Comparison of ENCODE assay signal across 1 cellular context in the genomic region with DNA sequence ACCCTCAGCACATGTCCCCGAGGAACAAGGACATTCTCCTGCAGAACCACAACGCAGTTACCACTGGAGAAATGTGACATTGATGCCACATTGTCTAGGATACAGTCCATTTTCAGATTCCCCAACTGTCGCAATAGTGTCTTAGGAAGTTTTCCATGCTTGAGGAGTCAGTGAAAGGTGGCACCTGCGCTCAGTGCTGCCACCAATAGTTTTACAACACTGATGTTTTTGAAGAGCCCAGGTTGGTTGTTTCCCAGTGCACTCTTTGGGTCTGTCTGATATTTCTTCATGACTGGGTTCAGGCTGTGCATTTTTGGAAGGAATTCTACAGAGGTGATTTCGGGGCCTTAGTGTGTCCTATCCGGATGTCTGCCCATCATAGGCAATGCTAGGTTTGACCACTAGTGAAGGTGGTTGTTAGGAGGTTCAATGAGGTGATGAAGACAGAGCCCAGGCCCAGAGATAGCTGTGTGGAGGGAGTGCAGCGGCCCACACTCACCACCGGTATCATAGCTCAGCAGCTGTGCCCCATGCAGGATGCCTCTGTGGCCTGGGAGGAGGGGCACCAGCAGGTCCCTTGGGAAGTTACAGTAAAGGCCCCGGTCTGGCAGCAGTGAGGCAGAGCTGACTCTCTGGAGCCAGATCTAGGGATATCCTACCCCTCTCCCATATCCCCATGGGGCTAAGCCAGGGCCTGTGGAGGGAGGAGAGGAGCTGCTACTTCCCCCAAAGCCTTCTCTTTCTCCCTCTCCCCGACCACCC.
TF ChIP-seq lines count a peak whose summit lies in the region.

No MANE protein-coding gene starts in this region.

TF ChIP-seq in SK-N-SH treated with all-trans-retinoic acid at 6 μM for 48 hours, 23 proteins besides CTCF, POLR2A, EP300 and RAD21 (continued from another document):
- no peak for TF ChIP-seq TSHZ2 (CRISPR knock-in tag; IDR thresholded peaks at IDR 0.05)
- TF ChIP-seq, protein P1, sequence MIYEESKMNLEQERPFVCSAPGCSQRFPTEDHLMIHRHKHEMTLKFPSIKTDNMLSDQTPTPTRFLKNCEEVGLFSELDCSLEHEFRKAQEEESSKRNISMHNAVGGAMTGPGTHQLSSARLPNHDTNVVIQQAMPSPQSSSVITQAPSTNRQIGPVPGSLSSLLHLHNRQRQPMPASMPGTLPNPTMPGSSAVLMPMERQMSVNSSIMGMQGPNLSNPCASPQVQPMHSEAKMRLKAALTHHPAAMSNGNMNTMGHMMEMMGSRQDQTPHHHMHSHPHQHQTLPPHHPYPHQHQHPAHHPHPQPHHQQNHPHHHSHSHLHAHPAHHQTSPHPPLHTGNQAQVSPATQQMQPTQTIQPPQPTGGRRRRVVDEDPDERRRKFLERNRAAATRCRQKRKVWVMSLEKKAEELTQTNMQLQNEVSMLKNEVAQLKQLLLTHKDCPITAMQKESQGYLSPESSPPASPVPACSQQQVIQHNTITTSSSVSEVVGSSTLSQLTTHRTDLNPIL (CRISPR knock-in tag; IDR thresholded peaks at IDR 0.05; ENCODE audit: low read depth) = no peak
- no peak for TF ChIP-seq ESRRG (CRISPR knock-in tag; IDR thresholded peaks at IDR 0.05)
